ENCODE assay signal across 8 cellular contexts in genomic region chr9:131394464-131395026, GRCh38. TPM values are rescaled to one million over a fixed set of nuclear protein-coding genes. Genes with fewer than 3 reads are reported as not detected.
DNase-seq lines count a peak whose midpoint lies in the region; ATAC-seq and TF ChIP-seq lines count a peak whose summit lies in the region.

No MANE protein-coding gene starts in this region.

- H3K4me3 ChIP-seq in endocrine pancreas (ENCODE audit: control insufficient read depth, insufficient read depth, low read length) (peak overlapping the region; percentile 88), mononuclear cell (ENCODE audit: low read length) (peak overlapping the region; percentile 56), thymus (ENCODE audit: low read length) (peak overlapping the region; percentile 89)

- ATAC-seq in GM19467 (IDR thresholded peaks at IDR 0.05; ENCODE audit: unreplicated experiment) = peak; percentile 28
- peak; percentile 18 for ATAC-seq in activated CD8-positive, alpha-beta T cell treated with anti-CD3 and anti-CD28 coated beads for 36 hours
- ATAC-seq in HG03196 (IDR thresholded peaks at IDR 0.05; ENCODE audit: unreplicated experiment) = no peak

- H3K9me3 Mint-ChIP-seq in IgD-negative memory B cell = no peaks in the 10 kb centered on the region
- H3K9me3 Mint-ChIP-seq in activated CD8-positive, alpha-beta T cell treated with anti-CD3 and anti-CD28 coated beads for 36 hours = no peaks in the 10 kb centered on the region

- no peak for TF ChIP-seq CTCF in activated CD8-positive, alpha-beta T cell treated with anti-CD3 and anti-CD28 coated beads for 36 hours (IDR thresholded peaks at IDR 0.05)

- peak overlapping the region; percentile 97 for H3K27ac ChIP-seq in thymus (ENCODE audit: low read depth)

- no peaks in the 10 kb centered on the region for H3K27me3 Mint-ChIP-seq in IgD-negative memory B cell
- no peaks in the 10 kb centered on the region for H3K27me3 Mint-ChIP-seq in activated CD8-positive, alpha-beta T cell treated with anti-CD3 and anti-CD28 coated beads for 36 hours

- peak overlapping the region; percentile 83 to 95 (median 91) for H3K4me3 Mint-ChIP-seq in IgD-negative memory B cell
- peak overlapping the region; percentile 95 for H3K4me3 Mint-ChIP-seq in activated CD8-positive, alpha-beta T cell treated with anti-CD3 and anti-CD28 coated beads for 36 hours

- H3K36me3 ChIP-seq in endocrine pancreas (ENCODE audit: control insufficient read depth, insufficient read depth, low read length) = no peaks in the 10 kb centered on the region
- peaks cover 3% of the 10 kb centered on the region for H3K36me3 ChIP-seq in thymus (ENCODE audit: control insufficient read depth, insufficient read depth)

- WGBS in thymus = under 1% methylated on average over 61 of the region's 61 CpGs

- peak overlapping the region; percentile 79 for H3K9ac ChIP-seq in endocrine pancreas (ENCODE audit: control insufficient read depth, insufficient read depth, low read length)

- intact Hi-C loops in activated CD8-positive, alpha-beta T cell treated with anti-CD3 and anti-CD28 coated beads for 36 hours (cut with micrococcal nuclease) = no loop called here

- H3K4me1 ChIP-seq in endocrine pancreas (ENCODE audit: control insufficient read depth, insufficient read depth, low read length) (no peaks in the 10 kb centered on the region), mononuclear cell (ENCODE audit: insufficient read depth, low read length) (peaks cover 54% of the 10 kb centered on the region), thymus (ENCODE audit: control insufficient read depth, insufficient read depth, low read length) (peaks cover 32% of the 10 kb centered on the region)

- peaks cover 3% of the 10 kb centered on the region for H3K36me3 Mint-ChIP-seq in IgD-negative memory B cell
- H3K36me3 Mint-ChIP-seq in activated CD8-positive, alpha-beta T cell treated with anti-CD3 and anti-CD28 coated beads for 36 hours (ENCODE audit: low read depth) = peaks cover 17% of the 10 kb centered on the region

- H3K27ac Mint-ChIP-seq in IgD-negative memory B cell = peak overlapping the region; percentile 86 to 99 (median 89)
- H3K27ac Mint-ChIP-seq in activated CD8-positive, alpha-beta T cell treated with anti-CD3 and anti-CD28 coated beads for 36 hours = peak overlapping the region; percentile 95

- no peaks in the 10 kb centered on the region for H3K27me3 ChIP-seq in endocrine pancreas (ENCODE audit: control insufficient read depth, insufficient read depth, low read length)
- no peaks in the 10 kb centered on the region for H3K27me3 ChIP-seq in mononuclear cell (ENCODE audit: insufficient read depth, low read length)
- H3K27me3 ChIP-seq in thymus (ENCODE audit: control insufficient read depth, insufficient read depth) = no peaks in the 10 kb centered on the region

- DNase-seq in CD1c-positive myeloid dendritic cell (ENCODE audit: extremely low spot score) = peak; percentile 38
- peak; percentile 62 for DNase-seq in activated CD8-positive, alpha-beta T cell treated with anti-CD3 and anti-CD28 coated beads for 36 hours

- peaks cover 37 to 39% (median 38%) of the 10 kb centered on the region in 3 donors for H3K4me1 Mint-ChIP-seq in IgD-negative memory B cell
- peaks cover 45% of the 10 kb centered on the region for H3K4me1 Mint-ChIP-seq in activated CD8-positive, alpha-beta T cell treated with anti-CD3 and anti-CD28 coated beads for 36 hours (ENCODE audit: low read depth)

- CTCF ChIA-PET in activated CD8-positive, alpha-beta T cell treated with anti-CD3 and anti-CD28 coated beads for 36 hours (lab: Charles Lee) = no interaction called here

- POLR2A ChIA-PET in activated CD8-positive, alpha-beta T cell treated with anti-CD3 and anti-CD28 coated beads for 36 hours (lab: Charles Lee) = interaction anchor here (1.0 kb wide), 2 partner anchors 10 to 13 kb away, joined by 3 to 11 read pairs; no protein-coding TSS in a partner anchor

- H3K9me3 ChIP-seq in endocrine pancreas (ENCODE audit: control insufficient read depth, low read length) (no peaks in the 10 kb centered on the region), mononuclear cell (ENCODE audit: low read depth, low read length) (no peaks in the 10 kb centered on the region), thymus (ENCODE audit: control insufficient read depth) (no peaks in the 10 kb centered on the region)

RNA-seq across cellular contexts. Expression of gene PRRC2B, which starts 0.7 kb away (rescaled TPM):
- polyA plus RNA-seq in IgD-negative memory B cell (34.1 TPM), thymus (73.5 TPM)
- total RNA-seq in activated CD8-positive, alpha-beta T cell treated with anti-CD3 and anti-CD28 coated beads for 36 hours = 100 to 1,000 TPM; 134 to 141 TPM
- total RNA-seq in mononuclear cell = 86.0 TPM
